ENCODE assay signal across 8 cellular contexts in genomic region chr1:21337459-21337930, GRCh38. TPM values are rescaled to one million over a fixed set of nuclear protein-coding genes. Genes with fewer than 3 reads are reported as not detected.
A peak's percentile ranks its signal among the peaks of the same experiment; 100 is the strongest.
DNase-seq lines count a peak whose midpoint lies in the region; ATAC-seq and TF ChIP-seq lines count a peak whose summit lies in the region.

No MANE protein-coding gene starts in this region.

- intact Hi-C loops in heart right ventricle (cut with DNase I) (loop anchor here in 2 of 10 donors (2.0 to 5.0 kb wide), 2 partner anchors 45 to 83 kb away; partner anchors contain the start of gene ECE1 (in 1 of the 2)), Right ventricle myocardium superior (cut with DNase I) (no loop called here), uterus (cut with DNase I; ENCODE audit: low total_unique reads) (no loop called here)

- WGBS in heart right ventricle, 2 donors, result 60 to 77% methylated on average over 8 of the region's 8 CpGs
- 91 to 95% methylated on average over 5 to 7 of the region's 8 CpGs for whole genome bisulfite sequencing in mesodermal cell (ENCODE audit: insufficient coverage in 2 of 2), 2 experiments

- peak overlapping the region; percentile 95 for H3K4me3 Mint-ChIP-seq in activated T-helper 17 cell treated with anti-CD3 and anti-CD28 coated beads, Interleukin-2, amount 50 U/mL, for 72 hours

- no peaks in the 10 kb centered on the region for H3K9me3 Mint-ChIP-seq in activated T-helper 17 cell treated with anti-CD3 and anti-CD28 coated beads, Interleukin-2, amount 50 U/mL, for 72 hours

- H3K27me3 ChIP-seq in heart right ventricle (no peaks in the 10 kb centered on the region), uterus (no peaks in the 10 kb centered on the region)

- peak overlapping the region; percentile 4 to 92 (median 82) for H3K27ac ChIP-seq in heart right ventricle
- H3K27ac ChIP-seq in mesodermal cell (ENCODE audit: low read depth, low read length, severe bottlenecking), result peak overlapping the region; percentile 62
- peak overlapping the region; percentile 88 to 91 for H3K27ac ChIP-seq in uterus

- H3K9me3 ChIP-seq in heart right ventricle (no peaks in the 10 kb centered on the region), mesodermal cell (ENCODE audit: control insufficient read depth, low read length) (no peaks in the 10 kb centered on the region), uterus (no peaks in the 10 kb centered on the region)

- H3K4me1 Mint-ChIP-seq in activated T-helper 17 cell treated with anti-CD3 and anti-CD28 coated beads, Interleukin-2, amount 50 U/mL, for 72 hours, result peaks cover 45% of the 10 kb centered on the region

- H3K27me3 Mint-ChIP-seq in activated T-helper 17 cell treated with anti-CD3 and anti-CD28 coated beads, Interleukin-2, amount 50 U/mL, for 72 hours, result no peaks in the 10 kb centered on the region

- no peak for TF ChIP-seq POLR2A in uterus (IDR thresholded peaks at IDR 0.05)

- no peak for TF ChIP-seq CTCF in heart right ventricle (IDR thresholded peaks at IDR 0.05)
- no peak for TF ChIP-seq CTCF in uterus (IDR thresholded peaks at IDR 0.05)

- H3K4me1 ChIP-seq in heart right ventricle (peaks cover 41 to 97% (median 94%) of the 10 kb centered on the region in 9 donors), mesodermal cell (ENCODE audit: control insufficient read depth, insufficient read depth, low read length, poor library complexity, severe bottlenecking) (peaks cover 59% of the 10 kb centered on the region), uterus (peaks cover 47 to 56% of the 10 kb centered on the region in 2 donors)

- H3K36me3 ChIP-seq in heart right ventricle, result no peaks in the 10 kb centered on the region
- peaks cover 14% of the 10 kb centered on the region for H3K36me3 ChIP-seq in mesodermal cell (ENCODE audit: control insufficient read depth, insufficient read depth, low read length)
- H3K36me3 ChIP-seq in uterus, result no peaks in the 10 kb centered on the region

- ATAC-seq in heart right ventricle (no peak), Right ventricle myocardium superior (ENCODE audit: poor library complexity) (no peak), GM21367 (IDR thresholded peaks at IDR 0.05; ENCODE audit: unreplicated experiment) (no peak)
- ATAC-seq in activated T-helper 17 cell treated with anti-CD3 and anti-CD28 coated beads, Interleukin-2, amount 50 U/mL, for 72 hours (replicated peaks), result no peak

- DNase-seq in heart right ventricle (no peak), Right ventricle myocardium superior (no peak), uterus (no peak), ureter (ENCODE audit: low spot score) (no peak)
- DNase-seq in stimulated activated CD4-positive, alpha-beta T cell treated with anti-CD3 and anti-CD28 coated beads, Interleukin-4, amount 100 ng/mL, for 24 hours, result no peak

- H3K27ac Mint-ChIP-seq in activated T-helper 17 cell treated with anti-CD3 and anti-CD28 coated beads, Interleukin-2, amount 50 U/mL, for 72 hours, result peak overlapping the region; percentile 66

- H3K4me3 ChIP-seq in heart right ventricle (no peak overlapping the region), mesodermal cell (ENCODE audit: extremely low read depth, insufficient read depth, low read length, poor library complexity, severe bottlenecking) (no peak overlapping the region), uterus (no peak overlapping the region)

- H3K36me3 Mint-ChIP-seq in activated T-helper 17 cell treated with anti-CD3 and anti-CD28 coated beads, Interleukin-2, amount 50 U/mL, for 72 hours (ENCODE audit: low read depth), result peaks cover 81% of the 10 kb centered on the region

RNA-seq across cellular contexts. Expression of gene ECE1, which starts 47.2 kb away (rescaled TPM):
- 10 to 100 TPM; 30.6 to 81.8 (median 53.1) TPM for total RNA-seq in heart right ventricle
- 10 to 100 TPM; 41.4 to 44.7 TPM for polyA plus RNA-seq in heart right ventricle
- total RNA-seq in Right ventricle myocardium superior, result 45.3 TPM
- 100 to 1,000 TPM in 1 of 2 donors, 10 to 100 TPM in 1; 75.4 to 219 TPM for total RNA-seq in activated T-helper 17 cell treated with anti-CD3 and anti-CD28 coated beads, Interleukin-2, amount 50 U/mL, for 72 hours
- polyA plus RNA-seq in mesodermal cell (2013, experiment 1 of 2), result 279 TPM
- 263 TPM for polyA plus RNA-seq in mesodermal cell (2013, experiment 2 of 2)
- total RNA-seq in uterus, result 100 to 1,000 TPM in 1 of 4 donors, 10 to 100 TPM in 3; 45.6 to 175 (median 59.1) TPM
- 131 TPM for total RNA-seq in ureter
